ENCODE assay signal across 15 cellular contexts in the genomic region with DNA sequence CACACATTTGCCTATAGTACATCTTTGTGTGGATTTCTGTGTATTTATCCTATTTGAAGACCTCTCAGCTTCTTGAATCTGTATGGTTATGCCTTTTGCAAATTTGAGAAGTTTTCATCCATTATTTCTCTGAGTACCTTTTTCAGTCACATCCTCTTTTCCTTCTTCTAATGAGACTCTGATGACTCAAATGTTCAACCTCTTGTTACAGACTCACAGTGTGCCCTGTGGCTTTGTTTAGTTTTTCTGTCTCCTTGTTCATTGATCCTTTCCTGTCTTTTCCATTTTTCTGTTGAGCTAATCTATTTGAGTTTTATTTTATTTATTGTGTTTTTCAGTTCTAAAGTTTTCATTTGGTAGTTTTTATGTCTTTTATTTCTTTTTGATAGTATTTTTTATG.
"Had no signal": no experiment of that assay in that cellular context is flagged by ENCODE, and none has a peak within 500 bp of the region (broad histone marks: within the 10 kb centered on the region; RNA-seq: fewer than 3 reads in every experiment).

No MANE protein-coding gene starts in this region.

- H3K9me3 Mint-ChIP-seq: activated B cell treated with CpG ODN at 0.5 μM for 24 hours, nephron had no signal

- H3K36me3 ChIP-seq: cardiac muscle cell, spleen, upper lobe of left lung had no signal

- H3K27me3 Mint-ChIP-seq: activated B cell treated with CpG ODN at 0.5 μM for 24 hours; activated CD4-positive, alpha-beta T cell treated with anti-CD3 and anti-CD28 coated beads, Interleukin-2, amount 10 ng/mL, durations not matched to agents 24 days and 14 days; activated naive CD8-positive, alpha-beta T cell treated with anti-CD3 and anti-CD28 coated beads for 36 hours; stimulated activated naive CD8-positive, alpha-beta T cell treated with anti-CD3 and anti-CD28 coated beads, Interleukin-15, amount 100 ng/mL, for 72 hours; T-helper 17 cell had no signal

- H3K4me1 ChIP-seq: spleen, upper lobe of left lung had no signal

- H3K4me3 ChIP-seq: cardiac muscle cell, spleen, upper lobe of left lung had no signal

- H3K27me3 ChIP-seq: cardiac muscle cell, spleen, upper lobe of left lung had no signal

- DNase-seq: activated B cell treated with CpG ODN at 0.5 μM for 24 hours; activated CD4-positive, alpha-beta T cell treated with anti-CD3 and anti-CD28 coated beads, Interleukin-2, amount 10 ng/mL, durations not matched to agents 24 days and 14 days; activated naive CD8-positive, alpha-beta T cell treated with anti-CD3 and anti-CD28 coated beads for 36 hours; anterior cingulate cortex; glutamatergic neuron; hypothalamus; kidney glomerular epithelial cell; spleen; stimulated activated naive CD8-positive, alpha-beta T cell treated with anti-CD3 and anti-CD28 coated beads, Interleukin-15, amount 100 ng/mL, for 72 hours; T-helper 17 cell; upper lobe of left lung had no signal

- H3K27ac ChIP-seq: cardiac muscle cell, spleen, upper lobe of left lung had no signal

- H3K9me3 ChIP-seq: upper lobe of left lung had no signal

- ATAC-seq: esophagus mucosa; sciatic nerve; stimulated activated naive CD8-positive, alpha-beta T cell treated with anti-CD3 and anti-CD28 coated beads, Interleukin-15, amount 100 ng/mL, for 72 hours; T-helper 17 cell had no signal

- H3K27ac Mint-ChIP-seq: activated B cell treated with CpG ODN at 0.5 μM for 24 hours; activated CD4-positive, alpha-beta T cell treated with anti-CD3 and anti-CD28 coated beads, Interleukin-2, amount 10 ng/mL, durations not matched to agents 24 days and 14 days; activated naive CD8-positive, alpha-beta T cell treated with anti-CD3 and anti-CD28 coated beads for 36 hours; nephron; stimulated activated naive CD8-positive, alpha-beta T cell treated with anti-CD3 and anti-CD28 coated beads, Interleukin-15, amount 100 ng/mL, for 72 hours; T-helper 17 cell had no signal

- H3K36me3 Mint-ChIP-seq: activated naive CD8-positive, alpha-beta T cell treated with anti-CD3 and anti-CD28 coated beads for 36 hours had no signal

- H3K4me1 Mint-ChIP-seq: activated B cell treated with CpG ODN at 0.5 μM for 24 hours; activated CD4-positive, alpha-beta T cell treated with anti-CD3 and anti-CD28 coated beads, Interleukin-2, amount 10 ng/mL, durations not matched to agents 24 days and 14 days; activated naive CD8-positive, alpha-beta T cell treated with anti-CD3 and anti-CD28 coated beads for 36 hours; nephron; stimulated activated naive CD8-positive, alpha-beta T cell treated with anti-CD3 and anti-CD28 coated beads, Interleukin-15, amount 100 ng/mL, for 72 hours; T-helper 17 cell had no signal

- H3K4me3 Mint-ChIP-seq: activated B cell treated with CpG ODN at 0.5 μM for 24 hours; activated CD4-positive, alpha-beta T cell treated with anti-CD3 and anti-CD28 coated beads, Interleukin-2, amount 10 ng/mL, durations not matched to agents 24 days and 14 days; activated naive CD8-positive, alpha-beta T cell treated with anti-CD3 and anti-CD28 coated beads for 36 hours; nephron; stimulated activated naive CD8-positive, alpha-beta T cell treated with anti-CD3 and anti-CD28 coated beads, Interleukin-15, amount 100 ng/mL, for 72 hours; T-helper 17 cell had no signal
